Comparison of ENCODE assay signal across 12 cellular contexts in the genomic region with DNA sequence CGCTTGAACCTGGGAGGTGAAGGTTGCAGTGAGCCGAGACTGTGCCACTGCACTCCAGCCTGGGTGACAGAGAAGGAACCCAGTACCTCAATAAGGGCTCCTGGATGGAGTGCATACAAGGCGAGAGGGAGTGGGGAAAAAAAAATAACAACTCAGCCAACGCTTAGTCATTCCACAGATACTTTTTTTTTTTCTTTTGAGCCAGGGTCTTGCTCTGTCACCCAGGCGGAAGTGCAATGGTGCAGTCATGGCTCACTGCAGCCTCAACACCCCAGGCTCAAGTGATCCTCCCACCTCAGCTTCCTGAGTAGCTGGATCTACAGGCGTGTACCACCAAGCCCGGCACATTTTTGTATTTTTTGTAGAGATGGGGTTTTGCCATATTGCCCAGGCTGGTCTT. TPM values are rescaled to one million over a fixed set of nuclear protein-coding genes. Genes with fewer than 3 reads are reported as not detected.
DNase-seq lines count a peak whose midpoint lies in the region; ATAC-seq and TF ChIP-seq lines count a peak whose summit lies in the region.
"Had no signal": no experiment of that assay in that cellular context is flagged by ENCODE, and none has a peak within 500 bp of the region (broad histone marks: within the 10 kb centered on the region; RNA-seq: fewer than 3 reads in every experiment).

No MANE protein-coding gene starts in this region.

- TF ChIP-seq CTCF in BE2C (IDR thresholded peaks at IDR 0.05; ENCODE audit: low read depth, low read length) (no peak), neural progenitor cell (IDR thresholded peaks at IDR 0.05) (no peak)

- H3K23ac ChIP-seq in mesenchymal stem cell (ENCODE audit: low read length in 2 of 2), result no peak overlapping the region

- peak; percentile 42 for ATAC-seq in HG03103 (IDR thresholded peaks at IDR 0.05; ENCODE audit: low read depth, unreplicated experiment)
- ATAC-seq in activated CD8-positive, alpha-beta T cell treated with anti-CD3 and anti-CD28 coated beads, Interleukin-2, amount 10 ng/mL, durations not matched to agents 7 days and 5 days, result no peak
- no peak for ATAC-seq in HG03135 (IDR thresholded peaks at IDR 0.05; ENCODE audit: unreplicated experiment)

- H3K18ac ChIP-seq in mesenchymal stem cell (ENCODE audit: low read depth in 1 of 2, low read length in 2 of 2), result no peak overlapping the region

- H2BK12ac ChIP-seq in mesenchymal stem cell (ENCODE audit: low read length in 2 of 2), result peak overlapping the region in 1 of 2 experiments; percentile 22

- H3K27me3 ChIP-seq in mesenchymal stem cell (ENCODE audit: control insufficient read depth in 1 of 2, insufficient read depth in 1 of 2, low read length in 2 of 2), result peaks cover 0 to 15% of the 10 kb centered on the region in 2 experiments
- H3K27me3 ChIP-seq in BE2C, result no peaks in the 10 kb centered on the region
- H3K27me3 ChIP-seq in neural progenitor cell, result no peaks in the 10 kb centered on the region

- no peaks in the 10 kb centered on the region for H3K9me3 Mint-ChIP-seq in activated CD8-positive, alpha-beta T cell treated with anti-CD3 and anti-CD28 coated beads, Interleukin-2, amount 10 ng/mL, durations not matched to agents 7 days and 5 days (ENCODE audit: insufficient read depth)
- no peaks in the 10 kb centered on the region for H3K9me3 Mint-ChIP-seq in neural progenitor cell

- H3K79me2 ChIP-seq in neural progenitor cell (ENCODE audit: low read depth), result no peaks in the 10 kb centered on the region

- H3K4me1 ChIP-seq in mesenchymal stem cell (ENCODE audit: control insufficient read depth, insufficient read depth, low read depth, low read length) (peaks cover 23% of the 10 kb centered on the region), BE2C (no peaks in the 10 kb centered on the region; the same call in 1 of the 2 replicates), neural progenitor cell (peaks cover 13% of the 10 kb centered on the region)

- no peak overlapping the region for H3K4me2 ChIP-seq in mesenchymal stem cell (ENCODE audit: low read length, poor library complexity, severe bottlenecking)
- no peak overlapping the region for H3K4me2 ChIP-seq in neural progenitor cell

- H3K14ac ChIP-seq in mesenchymal stem cell (ENCODE audit: low read length in 2 of 2), result no peak overlapping the region

- H3K4me1 Mint-ChIP-seq in activated CD8-positive, alpha-beta T cell treated with anti-CD3 and anti-CD28 coated beads, Interleukin-2, amount 10 ng/mL, durations not matched to agents 7 days and 5 days (ENCODE audit: low read depth), result peaks cover 34% of the 10 kb centered on the region
- H3K4me1 Mint-ChIP-seq in neural progenitor cell, result peaks cover 22% of the 10 kb centered on the region

- no peak overlapping the region for H2BK15ac ChIP-seq in mesenchymal stem cell (ENCODE audit: low read depth, poor library complexity, severe bottlenecking)

- no peak overlapping the region for H2AK5ac ChIP-seq in mesenchymal stem cell (ENCODE audit: low read length, severe bottlenecking)

- WGBS in mesenchymal stem cell, result 75% methylated on average over 5 of the region's 7 CpGs

- H3K4me3 ChIP-seq in mesenchymal stem cell (ENCODE audit: insufficient read depth in 1 of 2, low read depth in 1 of 2, low read length in 2 of 2) (no peak overlapping the region), BE2C (ENCODE audit: low read depth, low read length) (no peak overlapping the region), neural progenitor cell (no peak overlapping the region)
- H3K4me3 ChIP-seq: spleen had no signal

- H3K79me1 ChIP-seq in mesenchymal stem cell (replicated peaks; ENCODE audit: low read length, poor library complexity, severe bottlenecking), result no peaks in the 10 kb centered on the region

- DNase-seq in GDM1 (lab: John Stamatoyannopoulos, UW) (peak; percentile 74), mesenchymal stem cell (peak; percentile 64), BE2C (no peak), NCI-H2107 (lab: John Stamatoyannopoulos, UW) (no peak), neural progenitor cell (ENCODE audit: low spot score) (no peak)
- DNase-seq in activated CD8-positive, alpha-beta T cell treated with anti-CD3 and anti-CD28 coated beads, Interleukin-2, amount 10 ng/mL, durations not matched to agents 7 days and 5 days, result peak; percentile 46
- DNase-seq: Calu3, NCI-H1694 treated with DMSO at 0.1 percent for 48 hours, spleen had no signal

- H3K4me3 Mint-ChIP-seq in activated CD8-positive, alpha-beta T cell treated with anti-CD3 and anti-CD28 coated beads, Interleukin-2, amount 10 ng/mL, durations not matched to agents 7 days and 5 days, result no peak overlapping the region
- H3K4me3 Mint-ChIP-seq in neural progenitor cell, result no peak overlapping the region

- H3K4ac ChIP-seq in mesenchymal stem cell (ENCODE audit: low read depth in 1 of 2, low read length in 2 of 2), result no peak overlapping the region

- no peak overlapping the region for H2BK120ac ChIP-seq in mesenchymal stem cell (ENCODE audit: low read depth, low read length)

- CTCF ChIA-PET in activated CD8-positive, alpha-beta T cell treated with anti-CD3 and anti-CD28 coated beads, Interleukin-2, amount 10 ng/mL, durations not matched to agents 7 days and 5 days (lab: Charles Lee), result interaction anchor here (0.7 kb wide), 1 partner anchor 1868 kb away, joined by 3 read pairs; no protein-coding TSS in a partner anchor

- no peaks in the 10 kb centered on the region for H4K20me1 ChIP-seq in neural progenitor cell (ENCODE audit: low read depth)

- POLR2A ChIA-PET in activated CD8-positive, alpha-beta T cell treated with anti-CD3 and anti-CD28 coated beads, Interleukin-2, amount 10 ng/mL, durations not matched to agents 7 days and 5 days (lab: Charles Lee), result no interaction called here

- no peak overlapping the region for H4K91ac ChIP-seq in mesenchymal stem cell (ENCODE audit: low read length)

- peak overlapping the region; percentile 49 for H4K8ac ChIP-seq in mesenchymal stem cell (ENCODE audit: low read length)

- no peaks in the 10 kb centered on the region for H3K36me3 Mint-ChIP-seq in activated CD8-positive, alpha-beta T cell treated with anti-CD3 and anti-CD28 coated beads, Interleukin-2, amount 10 ng/mL, durations not matched to agents 7 days and 5 days (ENCODE audit: low read depth)
- no peaks in the 10 kb centered on the region for H3K36me3 Mint-ChIP-seq in neural progenitor cell

- peak overlapping the region; percentile 39 for H3K27ac Mint-ChIP-seq in activated CD8-positive, alpha-beta T cell treated with anti-CD3 and anti-CD28 coated beads, Interleukin-2, amount 10 ng/mL, durations not matched to agents 7 days and 5 days
- H3K27ac Mint-ChIP-seq in neural progenitor cell, result no peak overlapping the region

- H3K36me3 ChIP-seq in mesenchymal stem cell (ENCODE audit: control insufficient read depth in 1 of 2, insufficient read depth in 2 of 2, low read depth in 1 of 2, low read length in 2 of 2) (no peaks in the 10 kb centered on the region), BE2C (no peaks in the 10 kb centered on the region), neural progenitor cell (no peaks in the 10 kb centered on the region)
- H3K36me3 ChIP-seq: spleen had no signal

- H3K9me3 ChIP-seq in mesenchymal stem cell (ENCODE audit: control insufficient read depth, low read length) (no peaks in the 10 kb centered on the region), BE2C (no peaks in the 10 kb centered on the region), neural progenitor cell (ENCODE audit: low read depth) (no peaks in the 10 kb centered on the region)
- H3K9me3 ChIP-seq: spleen had no signal

- peaks cover 4% of the 10 kb centered on the region for H3K27me3 Mint-ChIP-seq in activated CD8-positive, alpha-beta T cell treated with anti-CD3 and anti-CD28 coated beads, Interleukin-2, amount 10 ng/mL, durations not matched to agents 7 days and 5 days (ENCODE audit: low read depth)
- H3K27me3 Mint-ChIP-seq in neural progenitor cell (ENCODE audit: insufficient read depth, low read depth), result peaks cover 10% of the 10 kb centered on the region

- H3K9ac ChIP-seq in mesenchymal stem cell (ENCODE audit: low read length) (no peak overlapping the region), neural progenitor cell (no peak overlapping the region)

- no peak overlapping the region for H3K27ac ChIP-seq in mesenchymal stem cell (ENCODE audit: low read length, poor library complexity, severe bottlenecking)
- H3K27ac ChIP-seq in neural progenitor cell, result no peak overlapping the region

- H3F3A ChIP-seq in neural progenitor cell (ENCODE audit: low read depth), result peaks cover 9% of the 10 kb centered on the region

- H2AFZ ChIP-seq in mesenchymal stem cell (ENCODE audit: low read depth, low read length), result no peak overlapping the region
- no peak overlapping the region for H2AFZ ChIP-seq in neural progenitor cell (replicated peaks)

- H2BK5ac ChIP-seq in mesenchymal stem cell (ENCODE audit: low read depth, low read length, poor library complexity, severe bottlenecking), result no peak overlapping the region

RNA-seq across cellular contexts. Expression of a gene that starts 59.5 kb away (rescaled TPM):
- not detected for total RNA-seq in activated CD8-positive, alpha-beta T cell treated with anti-CD3 and anti-CD28 coated beads, Interleukin-2, amount 10 ng/mL, durations not matched to agents 7 days and 5 days
- not detected for polyA plus RNA-seq in mesenchymal stem cell (2013, experiment 1 of 2)
- not detected for polyA plus RNA-seq in mesenchymal stem cell (2013, experiment 2 of 2)
- not detected for polyA plus RNA-seq in BE2C (2012; ENCODE audit: insufficient read depth, insufficient read length, low read depth)
- total RNA-seq in neural progenitor cell (ENCODE audit: low replicate concordance), result not detected in 2 replicates
- total RNA-seq: Calu3, H7 had no signal

Comparison
In these comparisons a context has a peak if more than half of its experiments do, and no peak if none do; other contexts are left out.
1. DNase-seq: peak in GDM1 (single experiment), activated CD8-positive, alpha-beta T cell treated with anti-CD3 and anti-CD28 coated beads, Interleukin-2, amount 10 ng/mL, durations not matched to agents 7 days and 5 days (single experiment) and mesenchymal stem cell (single experiment); none in BE2C (single experiment), NCI-H2107 (single experiment) and neural progenitor cell (single experiment).